In the genomic region with DNA sequence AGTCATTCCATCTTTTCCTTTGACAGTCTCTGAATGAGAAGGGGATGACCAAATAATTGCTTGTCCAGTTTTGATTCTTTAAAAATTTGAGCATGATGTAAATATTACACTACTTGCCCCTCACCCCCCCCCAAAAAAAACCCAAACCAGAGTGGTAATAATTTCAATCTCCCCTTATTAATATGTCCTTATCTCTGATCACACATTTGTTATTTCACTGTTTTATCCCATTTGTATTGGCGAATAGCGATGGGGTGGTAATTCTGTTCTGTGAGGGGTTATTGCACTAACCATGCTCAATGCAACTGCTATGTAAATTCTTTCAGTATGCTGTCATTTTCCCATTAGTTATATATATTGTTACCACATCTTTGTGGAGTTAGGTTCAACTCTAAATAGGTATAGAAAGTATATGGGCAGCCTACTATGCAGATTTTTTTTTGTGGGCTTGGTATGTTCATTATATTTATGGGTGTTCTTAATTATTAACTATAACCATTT, we compare ENCODE assay signal across 8 cellular contexts. TPM values are rescaled to one million over a fixed set of nuclear protein-coding genes. Genes with fewer than 3 reads are reported as not detected.
DNase-seq lines count a peak whose midpoint lies in the region; ATAC-seq, FAIRE-seq and TF ChIP-seq lines count a peak whose summit lies in the region.

No MANE protein-coding gene starts in this region.

- no peaks in the 10 kb centered on the region for H3K9me3 ChIP-seq in adipocyte (ENCODE audit: control insufficient read depth, low read length)
- no peaks in the 10 kb centered on the region for H3K9me3 ChIP-seq in kidney (ENCODE audit: control insufficient read depth in 1 of 2, low read length in 2 of 2)
- no peaks in the 10 kb centered on the region for H3K9me3 ChIP-seq in thoracic aorta

- TF ChIP-seq CTCF in kidney (IDR thresholded peaks at IDR 0.05; ENCODE audit: borderline replicate concordance, extremely low read depth, insufficient read depth), result no peak
- no peak for TF ChIP-seq CTCF in thoracic aorta (IDR thresholded peaks at IDR 0.05)

- no peak overlapping the region for H3K27ac Mint-ChIP-seq in activated CD8-positive, alpha-beta memory T cell treated with anti-CD3 and anti-CD28 coated beads, Interleukin-2, amount 10 ng/mL, durations not matched to agents 7 days and 5 days

- H3K4me1 Mint-ChIP-seq in activated CD8-positive, alpha-beta memory T cell treated with anti-CD3 and anti-CD28 coated beads, Interleukin-2, amount 10 ng/mL, durations not matched to agents 7 days and 5 days, result peaks cover 12% of the 10 kb centered on the region

- no peak for DNase-seq in activated CD8-positive, alpha-beta memory T cell treated with anti-CD3 and anti-CD28 coated beads, Interleukin-2, amount 10 ng/mL, durations not matched to agents 7 days and 5 days
- no peak for DNase-seq in activated CD8-positive, alpha-beta memory T cell treated with anti-CD3 and anti-CD28 coated beads, Interleukin-2, amount 50 U/mL, for 4 hours
- DNase-seq in adipocyte (ENCODE audit: low read depth), result peak; percentile 73
- no peak for DNase-seq in kidney
- DNase-seq in thoracic aorta (ENCODE audit: low spot score), result no peak
- DNase-seq in SKM-1 treated with dmso at 0.1 percent for 144 hours (lab: John Stamatoyannopoulos, UW; ENCODE audit: unreplicated experiment), result no peak
- no peak for DNase-seq in GDM1 (lab: John Stamatoyannopoulos, UW)

- FAIRE-seq in kidney (lab: Jason Lieb, UNC), result no peak

- ATAC-seq in activated CD8-positive, alpha-beta memory T cell treated with anti-CD3 and anti-CD28 coated beads, Interleukin-2, amount 10 ng/mL, durations not matched to agents 7 days and 5 days, result no peak
- ATAC-seq in thoracic aorta (ENCODE audit: insufficient number of reproducible peaks, low FRiP score, low read depth) (no peak), GM21360 (IDR thresholded peaks at IDR 0.05; ENCODE audit: unreplicated experiment) (no peak)

- peaks cover 42% of the 10 kb centered on the region for H3K27me3 Mint-ChIP-seq in activated CD8-positive, alpha-beta memory T cell treated with anti-CD3 and anti-CD28 coated beads, Interleukin-2, amount 10 ng/mL, durations not matched to agents 7 days and 5 days

- H3K27me3 ChIP-seq in adipocyte (replicated peaks; ENCODE audit: control insufficient read depth, insufficient read depth, low read length) (no peaks in the 10 kb centered on the region), thoracic aorta (replicated peaks; ENCODE audit: insufficient read depth) (no peaks in the 10 kb centered on the region)

- H3K4me1 ChIP-seq in adipocyte (ENCODE audit: control insufficient read depth, insufficient read depth, low read length) (peaks cover 39% of the 10 kb centered on the region), kidney (ENCODE audit: control insufficient read depth in 1 of 2, insufficient read depth in 1 of 2, low read depth in 1 of 2, low read length in 2 of 2) (peaks cover 10 to 14% of the 10 kb centered on the region in 2 donors), thoracic aorta (ENCODE audit: control insufficient read depth in 1 of 2, low read depth in 2 of 2) (peaks cover 17 to 46% of the 10 kb centered on the region in 2 donors)

- H3K9ac ChIP-seq in adipocyte (ENCODE audit: low read length) (peak overlapping the region; percentile 91), kidney (ENCODE audit: low read length in 2 of 2) (peak overlapping the region in 1 of 2 donors; percentile 37)

- H3K27ac ChIP-seq in kidney (ENCODE audit: low read depth in 2 of 2, low read length in 2 of 2) (peak overlapping the region in 1 of 2 donors; percentile 32), thoracic aorta (peak overlapping the region; percentile 99)

- H3K4me3 ChIP-seq in adipocyte (ENCODE audit: low read length) (peak overlapping the region; percentile 94), kidney (ENCODE audit: low read length in 2 of 2) (peak overlapping the region; percentile 64 to 78), thoracic aorta (peak overlapping the region; percentile 99)

- H3K9me3 Mint-ChIP-seq in activated CD8-positive, alpha-beta memory T cell treated with anti-CD3 and anti-CD28 coated beads, Interleukin-2, amount 10 ng/mL, durations not matched to agents 7 days and 5 days (ENCODE audit: low read depth), result no peaks in the 10 kb centered on the region

- H3K36me3 ChIP-seq in adipocyte (ENCODE audit: control insufficient read depth, insufficient read depth, low read length, severe bottlenecking) (no peaks in the 10 kb centered on the region), kidney (ENCODE audit: control insufficient read depth in 1 of 2, insufficient read depth in 2 of 2, low read length in 2 of 2) (no peaks in the 10 kb centered on the region), thoracic aorta (no peaks in the 10 kb centered on the region)

- CTCF ChIA-PET in activated CD8-positive, alpha-beta memory T cell treated with anti-CD3 and anti-CD28 coated beads, Interleukin-2, amount 10 ng/mL, durations not matched to agents 7 days and 5 days (lab: Charles Lee), result interaction anchor here (0.7 kb wide), 1 partner anchor 161 kb away, joined by 3 read pairs; no protein-coding TSS in a partner anchor

- H3K36me3 Mint-ChIP-seq in activated CD8-positive, alpha-beta memory T cell treated with anti-CD3 and anti-CD28 coated beads, Interleukin-2, amount 10 ng/mL, durations not matched to agents 7 days and 5 days, result no peaks in the 10 kb centered on the region

- H3K4me3 Mint-ChIP-seq in activated CD8-positive, alpha-beta memory T cell treated with anti-CD3 and anti-CD28 coated beads, Interleukin-2, amount 10 ng/mL, durations not matched to agents 7 days and 5 days, result peak overlapping the region; percentile 83

- intact Hi-C loops in kidney (cut with DNase I), result no loop called here

RNA-seq across cellular contexts. Expression of a gene that starts 1.1 kb away (rescaled TPM):
- total RNA-seq in activated CD8-positive, alpha-beta memory T cell treated with anti-CD3 and anti-CD28 coated beads, Interleukin-2, amount 10 ng/mL, durations not matched to agents 7 days and 5 days, result 1 to 10 TPM; 1.1 to 2.1 TPM
- 45.5 TPM for total RNA-seq in kidney
- polyA plus RNA-seq in kidney (ENCODE audit: insufficient read depth, low read depth, low replicate concordance), result 38.0 TPM
- 100 to 1,000 TPM in 1 of 2 donors, 10 to 100 TPM in 1; 87.6 to 159 TPM for total RNA-seq in thoracic aorta

RNA-seq across cellular contexts. Expression of a gene that starts 36.3 kb away (rescaled TPM):
- not detected for total RNA-seq in activated CD8-positive, alpha-beta memory T cell treated with anti-CD3 and anti-CD28 coated beads, Interleukin-2, amount 10 ng/mL, durations not matched to agents 7 days and 5 days
- total RNA-seq in kidney, result 0.38 TPM
- polyA plus RNA-seq in kidney (ENCODE audit: insufficient read depth, low read depth, low replicate concordance), result 0.52 TPM
- total RNA-seq in thoracic aorta, result 100 to 1,000 TPM; 158 to 186 TPM

Comparison
In these comparisons a context has a peak if more than half of its experiments do, and no peak if none do; other contexts are left out.
1. RNA of a gene that starts 1.1 kb away (total RNA-seq): 87.6 to 159 TPM in thoracic aorta and 45.5 TPM in kidney (single experiment); 1.1 to 2.1 TPM in activated CD8-positive, alpha-beta memory T cell treated with anti-CD3 and anti-CD28 coated beads, Interleukin-2, amount 10 ng/mL, durations not matched to agents 7 days and 5 days; every median in the first group is over 10 times any median in the second.
2. RNA of a gene that starts 36.3 kb away (total RNA-seq): 158 to 186 TPM in thoracic aorta; 0.38 TPM in kidney (single experiment) and not detected in activated CD8-positive, alpha-beta memory T cell treated with anti-CD3 and anti-CD28 coated beads, Interleukin-2, amount 10 ng/mL, durations not matched to agents 7 days and 5 days; every median in the first group is over 100 times any median in the second.
3. Peak in every context shown above with its lines, with median percentiles within 50 percentile points of each other: H3K4me3 ChIP-seq.